Comparison of ENCODE assay signal across 9 cellular contexts in genomic region chr2:68671961-68672360, GRCh38. TPM values are rescaled to one million over a fixed set of nuclear protein-coding genes. Genes with fewer than 3 reads are reported as not detected.
"Had no signal": no experiment of that assay in that cellular context is flagged by ENCODE, and none has a peak within 500 bp of the region (broad histone marks: within the 10 kb centered on the region; RNA-seq: fewer than 3 reads in every experiment).

No MANE protein-coding gene starts in this region.

- H3K36me3 Mint-ChIP-seq: IgD-negative memory B cell had no signal

- H3K4me3 Mint-ChIP-seq: IgD-negative memory B cell had no signal

- H3K27ac ChIP-seq: HL-60 had no signal

- H3K27ac Mint-ChIP-seq: IgD-negative memory B cell had no signal

- ATAC-seq: HepG2 had no signal

- FAIRE-seq: HepG2, HTR-8/SVneo had no signal

- DNase-seq: IMR-90, KBM-7, KG1 had no signal

RNA-seq across cellular contexts. Expression of gene PROKR1, which starts 28.6 kb away (rescaled TPM):
- total RNA-seq: HepG2, HT-29, HT1080, IMR-90 had no signal
- polyA plus RNA-seq: HepG2, IgD-negative memory B cell, IMR-90 had no signal
